In the genomic region with DNA sequence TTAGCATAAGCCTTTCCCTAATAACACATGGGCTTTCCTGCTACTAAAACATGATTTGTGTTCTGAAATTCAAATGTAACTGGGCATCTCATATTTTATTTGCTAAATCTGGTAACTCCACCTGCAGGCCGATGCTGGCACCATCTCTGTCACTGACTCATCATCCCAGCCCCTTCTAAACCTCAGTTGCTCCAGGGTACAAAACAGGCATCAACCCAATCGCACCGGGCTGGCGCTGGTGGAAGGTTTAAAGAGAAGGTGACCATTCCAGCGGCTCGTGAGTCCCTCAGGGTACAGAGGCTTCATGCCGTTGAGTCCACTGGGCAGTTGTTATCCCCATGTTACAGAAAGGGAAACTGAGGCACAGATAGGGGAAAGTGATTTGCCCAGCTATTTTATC, we compare ENCODE assay signal across 26 cellular contexts. TPM values are rescaled to one million over a fixed set of nuclear protein-coding genes. Genes with fewer than 3 reads are reported as not detected.
DNase-seq lines count a peak whose midpoint lies in the region; ATAC-seq and TF ChIP-seq lines count a peak whose summit lies in the region.
"Had no signal": no experiment of that assay in that cellular context is flagged by ENCODE, and none has a peak within 500 bp of the region (broad histone marks: within the 10 kb centered on the region; RNA-seq: fewer than 3 reads in every experiment).

No MANE protein-coding gene starts in this region.

- BruUV-seq in A673 (replicated peaks; lab: Mats Ljungman, UMichigan) (no TSS peak), OCI-LY7 (replicated peaks; lab: Mats Ljungman, UMichigan) (no TSS peak)

- H3K9me3 ChIP-seq in A673 (ENCODE audit: low read depth, low read length, poor library complexity, severe bottlenecking), result no peaks in the 10 kb centered on the region
- H3K9me3 ChIP-seq in OCI-LY7 (ENCODE audit: low read length), result no peaks in the 10 kb centered on the region
- H3K9me3 ChIP-seq in endodermal cell (ENCODE audit: control insufficient read depth, low read length), result no peaks in the 10 kb centered on the region
- H3K9me3 ChIP-seq: A549, HAP-1 had no signal

- 96 to 100% methylated on average over 1 to 7 of the region's 7 CpGs for WGBS in endodermal cell (ENCODE audit: insufficient coverage in 1 of 2, insufficient read length in 1 of 2), 2 experiments

- DNase-seq in A673 (ENCODE audit: low spot score), result no peak
- peak; percentile 51 for DNase-seq in H7
- DNase-seq in OCI-LY7 (ENCODE audit: low spot score), result no peak
- DNase-seq in endodermal cell, result no peak
- DNase-seq in head of caudate nucleus, result no peak
- DNase-seq in sciatic nerve (ENCODE audit: low spot score), result no peak
- DNase-seq in stimulated activated naive B cell treated with anti-CD40 and anti-IgM and Interleukin-4, amounts not matched to agents 10 μg/mL and 1 μg/mL and 100 μg/mL, for 72 hours, result no peak
- DNase-seq: C1 segment of cervical spinal cord; CD4-positive, alpha-beta memory T cell; COR-L47; DMS79; NCI-H1105 treated with DMSO at 0.1 percent for 48 hours; NCI-H146; NCI-H1930; NCI-H2107; NCI-H524; NCI-H774; SHP77 treated with DMSO at 0.1 percent for 48 hours had no signal

- no peaks in the 10 kb centered on the region for H4K20me1 ChIP-seq in OCI-LY7 (ENCODE audit: insufficient read depth, low read length)

- no peaks in the 10 kb centered on the region for H3K27me3 Mint-ChIP-seq in endodermal cell (ENCODE audit: insufficient read depth)
- peaks cover 9 to 13% of the 10 kb centered on the region in 2 donors for H3K27me3 Mint-ChIP-seq in stimulated activated naive B cell treated with anti-CD40 and anti-IgM and Interleukin-4, amounts not matched to agents 10 μg/mL and 1 μg/mL and 100 μg/mL, for 72 hours
- H3K27me3 Mint-ChIP-seq: IgD-negative memory B cell had no signal

- H3K4me3 Mint-ChIP-seq in endodermal cell, result no peak overlapping the region
- no peak overlapping the region for H3K4me3 Mint-ChIP-seq in stimulated activated naive B cell treated with anti-CD40 and anti-IgM and Interleukin-4, amounts not matched to agents 10 μg/mL and 1 μg/mL and 100 μg/mL, for 72 hours
- H3K4me3 Mint-ChIP-seq: CD4-positive, alpha-beta memory T cell; GM23338; IgD-negative memory B cell had no signal

- no peak overlapping the region for H3K27ac Mint-ChIP-seq in endodermal cell
- no peak overlapping the region for H3K27ac Mint-ChIP-seq in stimulated activated naive B cell treated with anti-CD40 and anti-IgM and Interleukin-4, amounts not matched to agents 10 μg/mL and 1 μg/mL and 100 μg/mL, for 72 hours
- H3K27ac Mint-ChIP-seq: CD4-positive, alpha-beta memory T cell; GM23338 had no signal

- H3K4me1 ChIP-seq in A673 (ENCODE audit: insufficient read depth, low read length, poor library complexity, severe bottlenecking), result no peaks in the 10 kb centered on the region
- no peaks in the 10 kb centered on the region for H3K4me1 ChIP-seq in OCI-LY7 (ENCODE audit: insufficient read depth, low read length, poor library complexity, severe bottlenecking)
- H3K4me1 ChIP-seq in endodermal cell (ENCODE audit: control insufficient read depth, insufficient read depth, low read length), result peaks cover 8% of the 10 kb centered on the region
- H3K4me1 ChIP-seq: A549, HAP-1 had no signal

- POLR2A ChIA-PET in A673 (lab: Charles Lee; ENCODE audit: low non-redundant PET) (no interaction called here), OCI-LY7 (lab: Charles Lee) (interaction anchor here (0.9 kb wide), 1 partner anchor 8 kb away, joined by 4 read pairs; no protein-coding TSS in a partner anchor)

- H3K27me3 ChIP-seq in A673 (replicated peaks; ENCODE audit: insufficient read depth, low read depth, low read length, poor library complexity) (no peaks in the 10 kb centered on the region), H7 (ENCODE audit: control insufficient read depth, insufficient read depth, low read length) (no peaks in the 10 kb centered on the region), endodermal cell (ENCODE audit: control insufficient read depth, insufficient read depth, low read length, poor library complexity, severe bottlenecking) (no peaks in the 10 kb centered on the region)

- H3K9me2 ChIP-seq in OCI-LY7 (ENCODE audit: insufficient read depth, low read length), result no peaks in the 10 kb centered on the region

- H3K36me3 ChIP-seq in A673 (ENCODE audit: insufficient read depth, low read length, poor library complexity, severe bottlenecking) (no peaks in the 10 kb centered on the region), H7 (replicated peaks; ENCODE audit: control insufficient read depth, insufficient read depth, low read length) (no peaks in the 10 kb centered on the region), OCI-LY7 (ENCODE audit: insufficient read depth, low read length) (no peaks in the 10 kb centered on the region), endodermal cell (ENCODE audit: control insufficient read depth, insufficient read depth, low read length) (no peaks in the 10 kb centered on the region)
- H3K36me3 ChIP-seq: HAP-1 had no signal

- H3K4me2 ChIP-seq in OCI-LY7 (ENCODE audit: low read length), result no peak overlapping the region
- H3K4me2 ChIP-seq: A549, GM23338 had no signal

- H3K4me3 ChIP-seq in A673 (ENCODE audit: low read depth, low read length, poor library complexity, severe bottlenecking) (no peak overlapping the region), H7 (ENCODE audit: insufficient read depth, low read depth, low read length) (no peak overlapping the region), OCI-LY7 (ENCODE audit: low read depth, low read length, poor library complexity, severe bottlenecking) (no peak overlapping the region), endodermal cell (ENCODE audit: low read length) (no peak overlapping the region)
- H3K4me3 ChIP-seq: A549, GM23338, HAP-1 had no signal

- peak; percentile 19; the same call in 1 of the 2 replicates for TF ChIP-seq CTCF in A673 (conservative IDR thresholded peaks at IDR 0.05; ENCODE audit: low read depth, low read length)
- peak; percentile 42; the same call in 1 of the 2 replicates for TF ChIP-seq CTCF in OCI-LY7 (conservative IDR thresholded peaks at IDR 0.05; ENCODE audit: low read length)
- TF ChIP-seq CTCF in endodermal cell (conservative IDR thresholded peaks at IDR 0.05), result peak; percentile 25

- H3K9ac ChIP-seq in endodermal cell (ENCODE audit: extremely low read depth, low read length, poor library complexity, severe bottlenecking), result no peak overlapping the region

- H3K79me2 ChIP-seq in OCI-LY7 (ENCODE audit: insufficient read depth, low read depth, low read length), result no peaks in the 10 kb centered on the region

- CTCF ChIA-PET in A673 (lab: Charles Lee) (interaction anchor here (0.7 kb wide), 1 partner anchor 112 kb away, joined by 3 read pairs; no protein-coding TSS in a partner anchor), OCI-LY7 (lab: Charles Lee; ENCODE audit: unreplicated experiment) (no interaction called here)

- H3K27ac ChIP-seq in A673 (ENCODE audit: low read depth, low read length, poor library complexity, severe bottlenecking), result no peak overlapping the region
- no peak overlapping the region for H3K27ac ChIP-seq in OCI-LY7 (ENCODE audit: low read depth, low read length, poor library complexity, severe bottlenecking)
- no peak overlapping the region for H3K27ac ChIP-seq in endodermal cell (ENCODE audit: low read depth, low read length)
- H3K27ac ChIP-seq: A549, HL-60 had no signal

- ATAC-seq in GM21390 (IDR thresholded peaks at IDR 0.05; ENCODE audit: unreplicated experiment) (no peak), sciatic nerve (no peak)
- no peak for ATAC-seq in stimulated activated naive B cell treated with anti-CD40 and anti-IgM and Interleukin-4, amounts not matched to agents 10 μg/mL and 1 μg/mL and 100 μg/mL, for 72 hours (replicated peaks)
- ATAC-seq: A549, GM23338, Panc1 had no signal

- no peak overlapping the region for H2AFZ ChIP-seq in OCI-LY7 (ENCODE audit: low read length)
- H2AFZ ChIP-seq: GM23338 had no signal

- H3K9me3 Mint-ChIP-seq in endodermal cell, result no peaks in the 10 kb centered on the region
- no peaks in the 10 kb centered on the region for H3K9me3 Mint-ChIP-seq in stimulated activated naive B cell treated with anti-CD40 and anti-IgM and Interleukin-4, amounts not matched to agents 10 μg/mL and 1 μg/mL and 100 μg/mL, for 72 hours
- H3K9me3 Mint-ChIP-seq: CD4-positive, alpha-beta memory T cell; GM23338 had no signal

- intact Hi-C loops in A673 (cut with micrococcal nuclease; ENCODE audit: unreplicated experiment) (no loop called here), OCI-LY7 (cut with micrococcal nuclease; ENCODE audit: unreplicated experiment) (no loop called here), head of caudate nucleus (cut with DNase I) (no loop called here), sciatic nerve (cut with DNase I) (no loop called here)

- H3K36me3 Mint-ChIP-seq in endodermal cell (ENCODE audit: low read depth), result peaks cover 16% of the 10 kb centered on the region
- no peaks in the 10 kb centered on the region for H3K36me3 Mint-ChIP-seq in stimulated activated naive B cell treated with anti-CD40 and anti-IgM and Interleukin-4, amounts not matched to agents 10 μg/mL and 1 μg/mL and 100 μg/mL, for 72 hours
- H3K36me3 Mint-ChIP-seq: CD4-positive, alpha-beta memory T cell had no signal

- H3K4me1 Mint-ChIP-seq in endodermal cell, result peaks cover 6% of the 10 kb centered on the region
- no peaks in the 10 kb centered on the region for H3K4me1 Mint-ChIP-seq in stimulated activated naive B cell treated with anti-CD40 and anti-IgM and Interleukin-4, amounts not matched to agents 10 μg/mL and 1 μg/mL and 100 μg/mL, for 72 hours
- H3K4me1 Mint-ChIP-seq: CD4-positive, alpha-beta memory T cell; GM23338; IgD-negative memory B cell had no signal

RNA-seq across cellular contexts. Expression of a gene that starts 27.1 kb away (rescaled TPM):
- total RNA-seq in A673 (2021) (0.04 and 0.42 TPM in 2 replicates), OCI-LY7 (2022) (not detected in 2 replicates), endodermal cell (10 to 100 TPM; 37.8 to 48.5 TPM), sciatic nerve (85.1 TPM)
- 9.2 and 10.2 TPM in 2 replicates for total RNA-seq in H7 (2014; rRNA removed; shearing (Covaris generic))
- total RNA-seq in OCI-LY7 (2014; rRNA removed; shearing (Covaris generic)), result not detected in 2 replicates
- 4.7 TPM for polyA plus RNA-seq in endodermal cell (2013, experiment 1 of 2)
- 3.6 TPM for polyA plus RNA-seq in endodermal cell (2013, experiment 2 of 2)
- total RNA-seq: CD4-positive, alpha-beta memory T cell; T-helper 1 cell treated with Interleukin-12 subunit alpha and Interleukin-12 subunit beta and Interleukin-4 antibody, amounts not matched to agents 30 ng/mL and 1 ng/mL, for 36 hours had no signal

RNA-seq across cellular contexts. Expression of a gene that starts 48.3 kb away (rescaled TPM):
- 0.04 TPM in 1 of 2 replicates, not detected in the other for total RNA-seq in A673 (2021)
- 2.1 and 2.4 TPM in 2 replicates for total RNA-seq in H7 (2014; rRNA removed; shearing (Covaris generic))
- total RNA-seq in OCI-LY7 (2014; rRNA removed; shearing (Covaris generic)), result not detected in 2 replicates
- total RNA-seq in OCI-LY7 (2022), result not detected in 2 replicates
- under 1 TPM; 0.22 to 0.33 TPM for total RNA-seq in endodermal cell
- 0.89 TPM for polyA plus RNA-seq in endodermal cell (2013, experiment 1 of 2)
- 0.37 TPM for polyA plus RNA-seq in endodermal cell (2013, experiment 2 of 2)
- total RNA-seq in sciatic nerve, result 43.1 TPM
- total RNA-seq: CD4-positive, alpha-beta memory T cell; T-helper 1 cell treated with Interleukin-12 subunit alpha and Interleukin-12 subunit beta and Interleukin-4 antibody, amounts not matched to agents 30 ng/mL and 1 ng/mL, for 36 hours had no signal
- polyA plus RNA-seq: CD4-positive, alpha-beta memory T cell had no signal

Comparison
In these comparisons a context has a peak if more than half of its experiments do, and no peak if none do; other contexts are left out.
1. RNA of a gene that starts 48.3 kb away (total RNA-seq): 43.1 TPM in sciatic nerve (single experiment); 2.1 to 2.4 TPM in H7, 0.22 to 0.33 TPM in endodermal cell, 0.04 TPM in A673 and not detected in OCI-LY7; every median in the first group is over 10 times any median in the second.
2. Peak in every context shown above with its lines, with median percentiles within 50 percentile points of each other: CTCF ChIP-seq.